14 cellular contexts compared by ENCODE assay signal in genomic region chr3:46046231-46046630, GRCh38. TPM values are rescaled to one million over a fixed set of nuclear protein-coding genes. Genes with fewer than 3 reads are reported as not detected.
DNase-seq lines count a peak whose midpoint lies in the region.
"Not testable (repeated sequence)": the region's sequence is repeated elsewhere in the genome, so short reads cannot be mapped to it uniquely, and the experiment has no call there.
"Had no signal": no experiment of that assay in that cellular context is flagged by ENCODE, and none has a peak within 500 bp of the region (broad histone marks: within the 10 kb centered on the region; RNA-seq: fewer than 3 reads in every experiment).

No MANE protein-coding gene starts in this region.

- not testable (repeated sequence) for H3K9me3 Mint-ChIP-seq in activated CD4-positive, alpha-beta T cell treated with anti-CD3 and anti-CD28 coated beads, Interleukin-2, amount 10 ng/mL, durations not matched to agents 24 days and 14 days; immature natural killer cell

- H3K27ac Mint-ChIP-seq in activated CD4-positive, alpha-beta T cell treated with anti-CD3 and anti-CD28 coated beads, Interleukin-2, amount 10 ng/mL, durations not matched to agents 24 days and 14 days: peak overlapping the region; percentile 75
- H3K27ac Mint-ChIP-seq in immature natural killer cell: peak overlapping the region in 5 of 6 donors; percentile 39 to 88 (median 70)

- peak; percentile 36 for DNase-seq in CMK (ENCODE audit: low read depth)
- peak; percentile 92 for DNase-seq in Jurkat, Clone E6-1 (ENCODE audit: low read depth, low spot score)
- peak; percentile 30 for DNase-seq in SK-MEL-5 (ENCODE audit: low read depth, low spot score)
- peak; percentile 83 for DNase-seq in activated CD4-positive, alpha-beta T cell treated with anti-CD3 and anti-CD28 coated beads, Interleukin-2, amount 10 ng/mL, durations not matched to agents 24 days and 14 days
- DNase-seq in activated T-helper 1 cell treated with Interleukin-2 at 50 U/mL for 16 hours (ENCODE audit: low read depth): peak; percentile 20
- peak; percentile 68 for DNase-seq in amniotic epithelial cell (ENCODE audit: low read depth)
- peak; percentile 9 to 25 (median 15) for DNase-seq in immature natural killer cell
- peak; percentile 21 for DNase-seq in stimulated activated CD4-positive, alpha-beta T cell treated with anti-CD3 and anti-CD28 coated beads, Interleukin-15, amount 100 ng/mL, for 24 hours

- peak overlapping the region; percentile 9 for H3K4me3 ChIP-seq in Jurkat, Clone E6-1 (ENCODE audit: low read length)

- H3K36me3 Mint-ChIP-seq in activated CD4-positive, alpha-beta T cell treated with anti-CD3 and anti-CD28 coated beads, Interleukin-2, amount 10 ng/mL, durations not matched to agents 24 days and 14 days (ENCODE audit: low read depth); immature natural killer cell: not testable (repeated sequence)

- H3K4me3 Mint-ChIP-seq in activated CD4-positive, alpha-beta T cell treated with anti-CD3 and anti-CD28 coated beads, Interleukin-2, amount 10 ng/mL, durations not matched to agents 24 days and 14 days: peak overlapping the region; percentile 44
- peak overlapping the region; percentile 4 to 67 (median 17) for H3K4me3 Mint-ChIP-seq in immature natural killer cell

- peaks cover 15% of the 10 kb centered on the region for H3K4me1 Mint-ChIP-seq in activated CD4-positive, alpha-beta T cell treated with anti-CD3 and anti-CD28 coated beads, Interleukin-2, amount 10 ng/mL, durations not matched to agents 24 days and 14 days
- peaks cover 12 to 17% of the 10 kb centered on the region in 2 donors for H3K4me1 Mint-ChIP-seq in immature natural killer cell

- in situ Hi-C loops in SK-MEL-5 (cut with HindIII; ENCODE audit: low pct_unique_long_range_greater_than_20kb, low sequenced_read_pairs): not testable (repeated sequence)

- intact Hi-C loops in activated CD4-positive, alpha-beta T cell treated with anti-CD3 and anti-CD28 coated beads, Interleukin-2, amount 10 ng/mL, durations not matched to agents 24 days and 14 days (cut with micrococcal nuclease): loop anchor here (5.0 kb wide), 1 partner anchor 39 kb away; no protein-coding TSS in a partner anchor

- H3K27me3 Mint-ChIP-seq in activated CD4-positive, alpha-beta T cell treated with anti-CD3 and anti-CD28 coated beads, Interleukin-2, amount 10 ng/mL, durations not matched to agents 24 days and 14 days: peaks cover 23% of the 10 kb centered on the region
- H3K27me3 Mint-ChIP-seq in immature natural killer cell (ENCODE audit: low read depth in 3 of 3): not testable (repeated sequence)

RNA-seq across cellular contexts. Expression of gene XCR1, which starts 18.9 kb away (rescaled TPM):
- polyA plus RNA-seq in Jurkat, Clone E6-1 (2012; ENCODE audit: insufficient read depth, insufficient read length): not detected
- not detected in 2 replicates for total RNA-seq in SK-MEL-5 (2014; rRNA removed; shearing (Covaris generic))
- not detected in 2 replicates for polyA plus RNA-seq in SK-MEL-5 (2015; cell fraction: cytosol; rRNA removed)
- polyA plus RNA-seq in SK-MEL-5 (2015; cell fraction: nucleus; rRNA removed): not detected in 2 replicates
- 0.05 TPM in 1 of 2 replicates, not detected in the other for total RNA-seq in activated CD4-positive, alpha-beta T cell treated with anti-CD3 and anti-CD28 coated beads, Interleukin-2, amount 10 ng/mL, durations not matched to agents 24 days and 14 days
- under 1 TPM in 2 of 3 donors, not detected in 1; 0.04 to 0.26 TPM for polyA plus RNA-seq in immature natural killer cell
- total RNA-seq: activated T-cell treated with anti-CD3 and anti-CD28 coated beads, Interleukin-2, amount 50 U/mL, for 4 hours; H7; left ventricle myocardium inferior; neural crest cell; right atrium auricular region; thoracic aorta had no signal

RNA-seq across cellular contexts. Expression of gene FYCO1, which starts 50.6 kb away (rescaled TPM):
- 11.1 TPM for polyA plus RNA-seq in Jurkat, Clone E6-1 (2012; ENCODE audit: insufficient read depth, insufficient read length)
- 52.7 and 53.6 TPM in 2 replicates for total RNA-seq in SK-MEL-5 (2014; rRNA removed; shearing (Covaris generic))
- polyA plus RNA-seq in SK-MEL-5 (2015; cell fraction: cytosol; rRNA removed): 49.7 and 54.3 TPM in 2 replicates
- 19.1 and 27.2 TPM in 2 replicates for polyA plus RNA-seq in SK-MEL-5 (2015; cell fraction: nucleus; rRNA removed)
- total RNA-seq in activated CD4-positive, alpha-beta T cell treated with anti-CD3 and anti-CD28 coated beads, Interleukin-2, amount 10 ng/mL, durations not matched to agents 24 days and 14 days: 16.5 and 16.8 TPM in 2 replicates
- 1 to 10 TPM in 2 of 3 donors, under 1 TPM in 1; 0.22 to 6.1 (median 2.1) TPM for polyA plus RNA-seq in immature natural killer cell

Comparison
In these comparisons a context has a peak if more than half of its experiments do, and no peak if none do; other contexts are left out.
1. Peak in every context shown above with its lines: DNase-seq and H3K4me3 ChIP-seq.
2. DNase-seq: peak in every context shown above with its lines; median percentile 92 in Jurkat, Clone E6-1; 83 in activated CD4-positive, alpha-beta T cell treated with anti-CD3 and anti-CD28 coated beads, Interleukin-2, amount 10 ng/mL, durations not matched to agents 24 days and 14 days; 68 in amniotic epithelial cell; 36 in CMK; 30 in SK-MEL-5; 21 in stimulated activated CD4-positive, alpha-beta T cell treated with anti-CD3 and anti-CD28 coated beads, Interleukin-15, amount 100 ng/mL, for 24 hours; 20 in activated T-helper 1 cell treated with Interleukin-2 at 50 U/mL for 16 hours; 15 in immature natural killer cell.